1 cellular context compared by ENCODE assay signal in genomic region chr17:50719144-50719923, GRCh38.
TF ChIP-seq lines count a peak whose summit lies in the region.

TSS of gene LUC7L3 (plus strand) at chr17:50719603. CDS start at chr17:50719733, 130 bp downstream.

TF ChIP-seq in HepG2, 621 proteins besides CTCF, POLR2A, EP300 and RAD21 (continued from another document and continues in another):
- TF ChIP-seq DDIT3 (CRISPR knock-in tag; IDR thresholded peaks at IDR 0.05) (0 out of 2 replicates have a peak, but pooled peaks have one; percentile 50), MIXL1 (CRISPR knock-in tag; IDR thresholded peaks at IDR 0.05) (no peak; the same call in 1 of the 2 replicates), HOXA7 (CRISPR knock-in tag; IDR thresholded peaks at IDR 0.05) (peak; percentile 72), ZBTB26 (CRISPR knock-in tag; IDR thresholded peaks at IDR 0.05; ENCODE audit: borderline replicate concordance) (peak; percentile 56; the same call in 1 of the 2 replicates), SP140L (CRISPR knock-in tag; IDR thresholded peaks at IDR 0.05; ENCODE audit: borderline replicate concordance) (peak; percentile 83; the same call in 1 of the 2 replicates), ZNF513 (CRISPR knock-in tag; conservative IDR thresholded peaks at IDR 0.05) (no peak), ZNF784 (CRISPR knock-in tag; IDR thresholded peaks at IDR 0.05; ENCODE audit: borderline replicate concordance) (peak; percentile 92), ARID2 (CRISPR knock-in tag; IDR thresholded peaks at IDR 0.05; ENCODE audit: borderline replicate concordance) (peak; percentile 19; the same call in 1 of the 2 replicates), ATRX (CRISPR knock-in tag; IDR thresholded peaks at IDR 0.05; ENCODE audit: borderline replicate concordance) (no peak), CCDC6 (CRISPR knock-in tag; IDR thresholded peaks at IDR 0.05) (peak; percentile 78; the same call in 1 of the 2 replicates), MNT (IDR thresholded peaks at IDR 0.05) (no peak; the same call in none of the 2 replicates), ZNF747 (CRISPR knock-in tag; IDR thresholded peaks at IDR 0.05; ENCODE audit: borderline replicate concordance) (peak; percentile 95; the same call in 1 of the 2 replicates), ETV5 (CRISPR knock-in tag; IDR thresholded peaks at IDR 0.05; ENCODE audit: borderline replicate concordance) (peak; percentile 88), ZNF44 (CRISPR knock-in tag; IDR thresholded peaks at IDR 0.05) (peak; percentile 92), ZNF646 (CRISPR knock-in tag; IDR thresholded peaks at IDR 0.05) (no peak; the same call in 1 of the 2 replicates), HNF1B (CRISPR knock-in tag; IDR thresholded peaks at IDR 0.05) (peak; percentile 70), SUZ12 (IDR thresholded peaks at IDR 0.05; ENCODE audit: low read depth, low read length) (peak; percentile 61), ZNF550 (CRISPR knock-in tag; IDR thresholded peaks at IDR 0.05; ENCODE audit: borderline replicate concordance) (no peak; the same call in 1 of the 2 replicates), ZNF792 (CRISPR knock-in tag; IDR thresholded peaks at IDR 0.05) (peak; percentile 83), TMF1 (CRISPR knock-in tag; IDR thresholded peaks at IDR 0.05; ENCODE audit: low read depth) (peak; percentile 67; the same call in 1 of the 2 replicates), ZNF639 (CRISPR knock-in tag; conservative IDR thresholded peaks at IDR 0.05) (peak; percentile 99), HDAC1 (CRISPR knock-in tag; IDR thresholded peaks at IDR 0.05) (peak; percentile 80), NFE2L2 (IDR thresholded peaks at IDR 0.05; ENCODE audit: low read length) (no peak), HOXA5 (CRISPR knock-in tag; IDR thresholded peaks at IDR 0.05) (peak; percentile 95), FOXM1 (CRISPR knock-in tag; IDR thresholded peaks at IDR 0.05) (no peak), DRAP1 (CRISPR knock-in tag; IDR thresholded peaks at IDR 0.05) (peak; percentile 88; the same call in 1 of the 2 replicates), TCF7L2 (IDR thresholded peaks at IDR 0.05; ENCODE audit: low read depth, low read length) (no peak), SP1 (IDR thresholded peaks at IDR 0.05) (0 out of 2 replicates have a peak, but pooled peaks have one; percentile 38), SP1 (CRISPR knock-in tag; IDR thresholded peaks at IDR 0.05) (peak; percentile 99), PAX8 (CRISPR knock-in tag; IDR thresholded peaks at IDR 0.05; ENCODE audit: borderline replicate concordance) (peak; percentile 61; the same call in 1 of the 2 replicates), ZNF335 (CRISPR knock-in tag; IDR thresholded peaks at IDR 0.05) (peak; percentile 84), ZNF230 (CRISPR knock-in tag; IDR thresholded peaks at IDR 0.05) (peak; percentile 88; the same call in 1 of the 2 replicates), SP4 (CRISPR knock-in tag; IDR thresholded peaks at IDR 0.05) (peak; percentile 93), ZNF354B (CRISPR knock-in tag; IDR thresholded peaks at IDR 0.05) (peak; percentile 44; the same call in 1 of the 2 replicates), ZNF850 (CRISPR knock-in tag; conservative IDR thresholded peaks at IDR 0.05) (no peak), PLSCR1 (CRISPR knock-in tag; IDR thresholded peaks at IDR 0.05; ENCODE audit: borderline replicate concordance) (0 out of 2 replicates have a peak, but pooled peaks have one; percentile 89), KDM5A (IDR thresholded peaks at IDR 0.05; ENCODE audit: borderline replicate concordance, low read length) (peak; percentile 89; the same call in 1 of the 2 replicates), MED13 (CRISPR knock-in tag; IDR thresholded peaks at IDR 0.05) (peak; percentile 10; the same call in 1 of the 2 replicates), ZUFSP (CRISPR knock-in tag; IDR thresholded peaks at IDR 0.05; ENCODE audit: borderline replicate concordance) (no peak), MXD4 (CRISPR knock-in tag; IDR thresholded peaks at IDR 0.05) (peak; percentile 96), ATF7-NPFF (CRISPR knock-in tag; IDR thresholded peaks at IDR 0.05; ENCODE audit: low read depth) (no peak; the same call in none of the 2 replicates), ZNF777 (CRISPR knock-in tag; IDR thresholded peaks at IDR 0.05) (peak; percentile 59; the same call in 1 of the 2 replicates), ZNF430 (CRISPR knock-in tag; IDR thresholded peaks at IDR 0.05) (peak; percentile 88)
